In genomic region chr12:96234591-96235496, GRCh38 we compare ENCODE assay signal across 12 cellular contexts. TPM values are rescaled to one million over a fixed set of nuclear protein-coding genes. Genes with fewer than 3 reads are reported as not detected.
DNase-seq lines count a peak whose midpoint lies in the region; ATAC-seq and TF ChIP-seq lines count a peak whose summit lies in the region.
"Had no signal": no experiment of that assay in that cellular context is flagged by ENCODE, and none has a peak within 500 bp of the region (broad histone marks: within the 10 kb centered on the region; RNA-seq: fewer than 3 reads in every experiment).

No MANE protein-coding gene starts in this region.

- no peaks in the 10 kb centered on the region for H3K9me3 Mint-ChIP-seq in activated naive CD8-positive, alpha-beta T cell treated with anti-CD3 and anti-CD28 coated beads, Interleukin-2, amount 10 ng/mL, durations not matched to agents 7 days and 5 days
- H3K9me3 Mint-ChIP-seq in activated naive CD8-positive, alpha-beta T cell treated with anti-CD3 and anti-CD28 coated beads for 36 hours, result no peaks in the 10 kb centered on the region
- H3K9me3 Mint-ChIP-seq: activated CD4-positive, alpha-beta memory T cell treated with anti-CD3 and anti-CD28 coated beads, Interleukin-2, amount 10 ng/mL, durations not matched to agents 7 days and 5 days had no signal

- peak overlapping the region; percentile 10 for H3K27ac Mint-ChIP-seq in activated naive CD8-positive, alpha-beta T cell treated with anti-CD3 and anti-CD28 coated beads, Interleukin-2, amount 10 ng/mL, durations not matched to agents 7 days and 5 days
- H3K27ac Mint-ChIP-seq in activated naive CD8-positive, alpha-beta T cell treated with anti-CD3 and anti-CD28 coated beads for 36 hours, result no peak overlapping the region
- H3K27ac Mint-ChIP-seq: activated CD4-positive, alpha-beta memory T cell treated with anti-CD3 and anti-CD28 coated beads, Interleukin-2, amount 10 ng/mL, durations not matched to agents 7 days and 5 days had no signal

- H3K4me1 ChIP-seq in mucosa of rectum (ENCODE audit: control insufficient read depth in 2 of 2, insufficient read depth in 2 of 2, low read length in 2 of 2), result peaks cover 22 to 24% of the 10 kb centered on the region in 2 donors
- peaks cover 0 to 56% (median 22%) of the 10 kb centered on the region in 4 donors for H3K4me1 ChIP-seq in tibial nerve

- H3K36me3 ChIP-seq in mucosa of rectum (ENCODE audit: control insufficient read depth in 2 of 2, insufficient read depth in 2 of 2, low read length in 2 of 2) (no peaks in the 10 kb centered on the region), tibial nerve (no peaks in the 10 kb centered on the region)

- POLR2A ChIA-PET in activated naive CD8-positive, alpha-beta T cell treated with anti-CD3 and anti-CD28 coated beads, Interleukin-2, amount 10 ng/mL, durations not matched to agents 7 days and 5 days (lab: Charles Lee), result no interaction called here

- H3K4me1 Mint-ChIP-seq in activated naive CD8-positive, alpha-beta T cell treated with anti-CD3 and anti-CD28 coated beads, Interleukin-2, amount 10 ng/mL, durations not matched to agents 7 days and 5 days, result peaks cover 33% of the 10 kb centered on the region
- H3K4me1 Mint-ChIP-seq in activated naive CD8-positive, alpha-beta T cell treated with anti-CD3 and anti-CD28 coated beads for 36 hours, result peaks cover 35% of the 10 kb centered on the region

- no peaks in the 10 kb centered on the region for H3K27me3 Mint-ChIP-seq in activated naive CD8-positive, alpha-beta T cell treated with anti-CD3 and anti-CD28 coated beads, Interleukin-2, amount 10 ng/mL, durations not matched to agents 7 days and 5 days
- no peaks in the 10 kb centered on the region for H3K27me3 Mint-ChIP-seq in activated naive CD8-positive, alpha-beta T cell treated with anti-CD3 and anti-CD28 coated beads for 36 hours
- H3K27me3 Mint-ChIP-seq: activated CD4-positive, alpha-beta memory T cell treated with anti-CD3 and anti-CD28 coated beads, Interleukin-2, amount 10 ng/mL, durations not matched to agents 7 days and 5 days had no signal

- ATAC-seq in activated naive CD8-positive, alpha-beta T cell treated with anti-CD3 and anti-CD28 coated beads, Interleukin-2, amount 10 ng/mL, durations not matched to agents 7 days and 5 days (ENCODE audit: low read depth), result no peak
- ATAC-seq in GM19455 (IDR thresholded peaks at IDR 0.05; ENCODE audit: unreplicated experiment), result no peak
- no peak for ATAC-seq in HG03175 (IDR thresholded peaks at IDR 0.05; ENCODE audit: unreplicated experiment)

- no peak for TF ChIP-seq POLR2A in tibial nerve (IDR thresholded peaks at IDR 0.05)

- H3K4me3 Mint-ChIP-seq in activated naive CD8-positive, alpha-beta T cell treated with anti-CD3 and anti-CD28 coated beads, Interleukin-2, amount 10 ng/mL, durations not matched to agents 7 days and 5 days, result no peak overlapping the region
- H3K4me3 Mint-ChIP-seq in activated naive CD8-positive, alpha-beta T cell treated with anti-CD3 and anti-CD28 coated beads for 36 hours, result no peak overlapping the region
- H3K4me3 Mint-ChIP-seq: activated CD4-positive, alpha-beta memory T cell treated with anti-CD3 and anti-CD28 coated beads, Interleukin-2, amount 10 ng/mL, durations not matched to agents 7 days and 5 days had no signal

- H3K27ac ChIP-seq in caudate nucleus (ENCODE audit: low read depth, low read length) (peak overlapping the region; percentile 94), mucosa of rectum (ENCODE audit: low read depth in 2 of 2, low read length in 2 of 2) (peak overlapping the region; percentile 49 to 79), tibial nerve (peak overlapping the region in 3 of 4 donors; percentile 10 to 81 (median 32))
- H3K27ac ChIP-seq: brain microvascular endothelial cell had no signal

- peaks cover 25% of the 10 kb centered on the region for H3K36me3 Mint-ChIP-seq in activated naive CD8-positive, alpha-beta T cell treated with anti-CD3 and anti-CD28 coated beads, Interleukin-2, amount 10 ng/mL, durations not matched to agents 7 days and 5 days
- H3K36me3 Mint-ChIP-seq in activated naive CD8-positive, alpha-beta T cell treated with anti-CD3 and anti-CD28 coated beads for 36 hours, result peaks cover 26% of the 10 kb centered on the region

- H3K9me3 ChIP-seq in mucosa of rectum (ENCODE audit: control insufficient read depth in 2 of 2, low read length in 2 of 2) (no peaks in the 10 kb centered on the region), tibial nerve (no peaks in the 10 kb centered on the region)

- no peak overlapping the region for H3K9ac ChIP-seq in mucosa of rectum (ENCODE audit: low read depth in 1 of 2, low read length in 2 of 2)

- H3K4me3 ChIP-seq in mucosa of rectum (ENCODE audit: low read length in 2 of 2), result no peak overlapping the region
- no peak overlapping the region for H3K4me3 ChIP-seq in tibial nerve

- TF ChIP-seq EP300 in tibial nerve (IDR thresholded peaks at IDR 0.05), result no peak

- H3K27me3 ChIP-seq in mucosa of rectum (ENCODE audit: control insufficient read depth in 2 of 2, insufficient read depth in 2 of 2, low read length in 2 of 2), result no peaks in the 10 kb centered on the region
- no peaks in the 10 kb centered on the region for H3K27me3 ChIP-seq in tibial nerve
- H3K27me3 ChIP-seq: brain microvascular endothelial cell had no signal

- DNase-seq in activated naive CD8-positive, alpha-beta T cell treated with anti-CD3 and anti-CD28 coated beads, Interleukin-2, amount 10 ng/mL, durations not matched to agents 7 days and 5 days, result no peak
- no peak for DNase-seq in activated naive CD8-positive, alpha-beta T cell treated with anti-CD3 and anti-CD28 coated beads for 36 hours
- DNase-seq in caudate nucleus (lab: John Stamatoyannopoulos, UW) (peak in 1 of 61 donors; percentile 53), tibial nerve (ENCODE audit: low spot score in 2 of 2) (no peak), COLO668 (lab: John Stamatoyannopoulos, UW; ENCODE audit: unreplicated experiment) (no peak)
- DNase-seq: activated CD4-positive, alpha-beta memory T cell treated with anti-CD3 and anti-CD28 coated beads, Interleukin-2, amount 10 ng/mL, durations not matched to agents 7 days and 5 days; AML-193; brain microvascular endothelial cell; NCI-H187 had no signal

- TF ChIP-seq CTCF in tibial nerve (IDR thresholded peaks at IDR 0.05), result no peak

- WGBS in tibial nerve, 2 donors, result 84 to 86% methylated on average over 22 of the region's 22 CpGs

RNA-seq across cellular contexts. Expression of gene ELK3, which starts 40.7 kb away (rescaled TPM):
- total RNA-seq in activated naive CD8-positive, alpha-beta T cell treated with anti-CD3 and anti-CD28 coated beads, Interleukin-2, amount 10 ng/mL, durations not matched to agents 7 days and 5 days, result 10 to 100 TPM; 19.1 to 19.4 TPM
- 10 to 100 TPM; 10.9 to 12.6 TPM for total RNA-seq in activated naive CD8-positive, alpha-beta T cell treated with anti-CD3 and anti-CD28 coated beads for 36 hours
- total RNA-seq in tibial nerve, result 10 to 100 TPM in 3 of 4 donors, 1 to 10 TPM in 1; 9.4 to 28.6 (median 17.7) TPM

Comparison
In these comparisons a context has a peak if more than half of its experiments do, and no peak if none do; other contexts are left out.
1. H3K27ac ChIP-seq: peak in every context shown above with its lines; median percentile 94 in caudate nucleus; 64 in mucosa of rectum; 32 in tibial nerve.